Comparison of ENCODE assay signal across 8 cellular contexts in the genomic region with DNA sequence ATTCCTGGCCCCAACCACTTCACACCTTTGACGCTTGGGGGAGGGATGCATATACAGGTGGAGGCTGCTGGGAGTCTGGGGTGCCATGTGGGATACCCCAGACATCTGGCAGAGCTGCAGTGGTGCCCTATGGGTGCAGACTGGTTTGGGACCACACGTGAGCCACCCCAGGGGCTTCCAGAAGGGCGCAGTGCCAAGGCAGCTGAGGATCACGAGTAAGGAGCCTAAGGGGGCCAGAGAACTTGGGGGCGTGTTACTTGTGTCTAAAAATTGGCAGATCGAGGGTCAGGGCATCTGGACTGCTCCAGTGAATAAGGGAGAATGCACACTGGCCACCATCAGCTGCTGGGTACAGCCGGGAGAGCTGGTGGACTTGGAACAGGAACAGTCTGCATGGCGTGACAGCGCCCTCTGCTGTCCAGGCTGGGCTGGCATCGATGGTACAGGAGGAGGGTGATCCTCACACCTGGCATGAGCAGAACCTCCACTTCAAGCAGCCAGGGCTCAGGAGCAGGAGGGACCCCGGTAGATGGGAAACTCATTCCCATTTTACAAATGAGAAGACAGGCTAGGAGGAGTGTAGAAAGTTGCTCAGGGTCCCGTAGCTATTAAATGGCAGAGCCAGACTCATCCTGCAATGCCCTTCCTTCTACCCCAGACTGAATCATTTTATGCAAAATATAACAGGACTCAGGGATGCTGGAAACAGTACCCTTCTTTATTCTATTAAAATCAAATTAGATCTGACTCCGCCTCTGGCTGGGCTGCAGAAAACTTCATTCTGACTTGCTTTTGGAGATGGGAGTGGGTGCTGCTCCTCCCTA.
DNase-seq lines count a peak whose midpoint lies in the region; ATAC-seq and TF ChIP-seq lines count a peak whose summit lies in the region.

No MANE protein-coding gene starts in this region.

- CTCF ChIA-PET in Panc1 (lab: Charles Lee), result interaction anchor here (1.0 to 1.4 kb wide), 9 partner anchors 50 to 177 kb away, joined by 3 to 18 read pairs (median 4); a partner anchor contains a TSS
- CTCF ChIA-PET in naive thymus-derived CD4-positive, alpha-beta T cell (lab: Charles Lee), result interaction anchor here (0.7 to 2.4 kb wide), 8 partner anchors 8 to 239 kb away, joined by 3 to 14 read pairs (median 4); no protein-coding TSS in a partner anchor

- POLR2A ChIA-PET in Panc1 (lab: Charles Lee), result no interaction called here
- POLR2A ChIA-PET in naive thymus-derived CD4-positive, alpha-beta T cell (lab: Charles Lee), result interaction anchor here (0.5 kb wide), 1 partner anchor 801 kb away, joined by 3 read pairs; no protein-coding TSS in a partner anchor

- no peak for TF ChIP-seq POLR2A in esophagus squamous epithelium (IDR thresholded peaks at IDR 0.05)

- H3K27ac ChIP-seq in Panc1 (ENCODE audit: low read length), result no peak overlapping the region
- no peak overlapping the region for H3K27ac ChIP-seq in esophagus squamous epithelium
- no peak overlapping the region for H3K27ac ChIP-seq in naive thymus-derived CD4-positive, alpha-beta T cell (ENCODE audit: low read depth, low read length)

- peak; percentile 99 for ATAC-seq in Panc1
- ATAC-seq in naive thymus-derived CD4-positive, alpha-beta T cell, result peak; percentile 93
- ATAC-seq in HG03139 (IDR thresholded peaks at IDR 0.05; ENCODE audit: unreplicated experiment), result no peak

- H3K9me3 ChIP-seq in Panc1 (ENCODE audit: control insufficient read depth, insufficient read depth, low read depth, low read length) (no peaks in the 10 kb centered on the region), esophagus squamous epithelium (no peaks in the 10 kb centered on the region)
- H3K9me3 ChIP-seq in naive thymus-derived CD4-positive, alpha-beta T cell (ENCODE audit: control insufficient read depth in 2 of 3, low read length in 3 of 3), result no peaks in the 10 kb centered on the region

- no TSS peak for BruUV-seq in Panc1 (replicated peaks; lab: Mats Ljungman, UMichigan)

- no peaks in the 10 kb centered on the region for H3K9me3 Mint-ChIP-seq in activated T-cell treated with anti-CD3 and anti-CD28 coated beads, Interleukin-2, amount 50 U/mL, for 24 hours
- no peaks in the 10 kb centered on the region for H3K9me3 Mint-ChIP-seq in naive thymus-derived CD4-positive, alpha-beta T cell

- H3K27me3 ChIP-seq in Panc1 (ENCODE audit: control insufficient read depth, insufficient read depth, low read length) (no peaks in the 10 kb centered on the region), esophagus squamous epithelium (peaks cover 0 to 16% (median 0%) of the 10 kb centered on the region in 4 donors)
- H3K27me3 ChIP-seq in naive thymus-derived CD4-positive, alpha-beta T cell (ENCODE audit: control insufficient read depth in 2 of 2, insufficient read depth in 2 of 2, low read length in 2 of 2), result no peaks in the 10 kb centered on the region

- H3K36me3 ChIP-seq in Panc1 (ENCODE audit: control insufficient read depth, insufficient read depth, low read length) (no peaks in the 10 kb centered on the region), esophagus squamous epithelium (no peaks in the 10 kb centered on the region)
- H3K36me3 ChIP-seq in naive thymus-derived CD4-positive, alpha-beta T cell (ENCODE audit: control insufficient read depth in 2 of 3, insufficient read depth in 3 of 3, low read length in 3 of 3), result no peaks in the 10 kb centered on the region

- intact Hi-C loops in Panc1 (cut with micrococcal nuclease; ENCODE audit: unreplicated experiment) (loop anchor here (1.0 kb wide), 2 partner anchors 64 to 85 kb away; no protein-coding TSS in a partner anchor), esophagus squamous epithelium (cut with DNase I) (loop anchor here (5.0 kb wide), 1 partner anchor 87 kb away; no protein-coding TSS in a partner anchor)
- intact Hi-C loops in naive thymus-derived CD4-positive, alpha-beta T cell (cut with micrococcal nuclease), result loop anchor here (1.0 kb wide), 5 partner anchors 64 to 177 kb away; no protein-coding TSS in a partner anchor

- H3K27me3 Mint-ChIP-seq in activated T-cell treated with anti-CD3 and anti-CD28 coated beads, Interleukin-2, amount 50 U/mL, for 24 hours, result peaks cover 18% of the 10 kb centered on the region
- H3K27me3 Mint-ChIP-seq in naive thymus-derived CD4-positive, alpha-beta T cell, result peaks cover 0 to 29% (median 7%) of the 10 kb centered on the region in 5 donors

- H3K4me3 ChIP-seq in Panc1 (ENCODE audit: low read depth in 2 of 2, low read length in 2 of 2) (no peak overlapping the region), esophagus squamous epithelium (no peak overlapping the region)
- H3K4me3 ChIP-seq in naive thymus-derived CD4-positive, alpha-beta T cell (ENCODE audit: low read length), result no peak overlapping the region

- no peaks in the 10 kb centered on the region for H3K4me1 ChIP-seq in Panc1 (ENCODE audit: control insufficient read depth, insufficient read depth, low read length)
- peaks cover 0 to 25% (median 10%) of the 10 kb centered on the region in 3 donors for H3K4me1 ChIP-seq in esophagus squamous epithelium
- no peaks in the 10 kb centered on the region for H3K4me1 ChIP-seq in naive thymus-derived CD4-positive, alpha-beta T cell (ENCODE audit: control insufficient read depth in 2 of 2, insufficient read depth in 2 of 2, low read length in 2 of 2)

- 26 to 40% methylated on average over 4 to 6 of the region's 13 CpGs for WGBS in esophagus squamous epithelium, 2 donors

- no peaks in the 10 kb centered on the region for H3K4me1 Mint-ChIP-seq in activated T-cell treated with anti-CD3 and anti-CD28 coated beads, Interleukin-2, amount 50 U/mL, for 24 hours (ENCODE audit: low read depth)
- peaks cover 0 to 3% (median 0%) of the 10 kb centered on the region in 7 donors for H3K4me1 Mint-ChIP-seq in naive thymus-derived CD4-positive, alpha-beta T cell

- in situ Hi-C loops in Panc1 (cut with HindIII; ENCODE audit: low pct_unique_long_range_greater_than_20kb, low sequenced_read_pairs), result no loop called here

- no peaks in the 10 kb centered on the region for H3K36me3 Mint-ChIP-seq in activated T-cell treated with anti-CD3 and anti-CD28 coated beads, Interleukin-2, amount 50 U/mL, for 24 hours (ENCODE audit: low read depth)
- H3K36me3 Mint-ChIP-seq in naive thymus-derived CD4-positive, alpha-beta T cell, result no peaks in the 10 kb centered on the region

- peak; percentile 99 for TF ChIP-seq CTCF in GM12872 (IDR thresholded peaks at IDR 0.05; ENCODE audit: insufficient read depth, low read depth, low read length)
- peak; percentile 95 for TF ChIP-seq CTCF in Panc1 (IDR thresholded peaks at IDR 0.05)
- TF ChIP-seq CTCF in esophagus squamous epithelium (IDR thresholded peaks at IDR 0.05), result peak; percentile 65 to 97 (median 94)

- DNase-seq in Kasumi-1 (lab: John Stamatoyannopoulos, UW), result peak; percentile 64 to 70
- peak; percentile 63 for DNase-seq in Panc1 (ENCODE audit: low read depth, low spot score)
- peak; percentile 87 for DNase-seq in activated T-cell treated with anti-CD3 and anti-CD28 coated beads, Interleukin-2, amount 50 U/mL, for 24 hours
- DNase-seq in esophagus squamous epithelium (lab: John Stamatoyannopoulos, UW), result peak; percentile 40
- peak; percentile 42 to 85 (median 71) for DNase-seq in naive thymus-derived CD4-positive, alpha-beta T cell
- DNase-seq in stimulated activated CD8-positive, alpha-beta memory T cell treated with anti-CD3 and anti-CD28 coated beads, Interleukin-7, amount 100 ng/mL, for 48 hours (ENCODE audit: extremely low read depth in 1 of 2, low read depth in 1 of 2), result peak; percentile 52 to 74

- H3K27ac Mint-ChIP-seq in activated T-cell treated with anti-CD3 and anti-CD28 coated beads, Interleukin-2, amount 50 U/mL, for 24 hours, result no peak overlapping the region
- no peak overlapping the region for H3K27ac Mint-ChIP-seq in naive thymus-derived CD4-positive, alpha-beta T cell

- H3K4me3 Mint-ChIP-seq in activated T-cell treated with anti-CD3 and anti-CD28 coated beads, Interleukin-2, amount 50 U/mL, for 24 hours, result no peak overlapping the region
- H3K4me3 Mint-ChIP-seq in naive thymus-derived CD4-positive, alpha-beta T cell, result no peak overlapping the region
